Comparison of ENCODE assay signal across 16 cellular contexts in genomic region chr9:122001491-122002201, GRCh38.
DNase-seq lines count a peak whose midpoint lies in the region; ATAC-seq, FAIRE-seq and TF ChIP-seq lines count a peak whose summit lies in the region.
"Had no signal": no experiment of that assay in that cellular context is flagged by ENCODE, and none has a peak within 500 bp of the region (broad histone marks: within the 10 kb centered on the region; RNA-seq: fewer than 3 reads in every experiment).

No MANE protein-coding gene starts in this region.

- FAIRE-seq in A549 (lab: Jason Lieb, UNC): no peak
- FAIRE-seq: G401.6 had no signal

- no peaks in the 10 kb centered on the region for H3K36me3 ChIP-seq in right lobe of liver

- peak overlapping the region; percentile 41; the same call in 1 of the 2 replicates for H3K4me3 Mint-ChIP-seq in HFFc6
- H3K4me3 Mint-ChIP-seq in CD4-positive, alpha-beta T cell: no peak overlapping the region
- H3K4me3 Mint-ChIP-seq in activated T-cell treated with anti-CD3 and anti-CD28 coated beads, Interleukin-2, amount 50 U/mL, for 4 hours: no peak overlapping the region
- H3K4me3 Mint-ChIP-seq: activated CD4-positive, alpha-beta memory T cell treated with anti-CD3 and anti-CD28 coated beads for 36 hours; activated naive CD4-positive, alpha-beta T cell treated with anti-CD3 and anti-CD28 coated beads for 36 hours; central memory CD8-positive, alpha-beta T cell had no signal

- TF ChIP-seq RAD21 in A549 (conservative IDR thresholded peaks at IDR 0.05 in 1 of 2, IDR thresholded peaks at IDR 0.05 in 1 of 2): no peak

- H3K9me3 ChIP-seq in A549 (no peaks in the 10 kb centered on the region), right lobe of liver (no peaks in the 10 kb centered on the region)
- no peaks in the 10 kb centered on the region for H3K9me3 ChIP-seq in CD4-positive, alpha-beta T cell (ENCODE audit: control insufficient read depth, low read length)

- TF ChIP-seq EP300 in A549 (IDR thresholded peaks at IDR 0.05): no peak

- H3K27ac Mint-ChIP-seq in HFFc6: peak overlapping the region; percentile 93
- H3K27ac Mint-ChIP-seq in CD4-positive, alpha-beta T cell: no peak overlapping the region
- H3K27ac Mint-ChIP-seq: activated CD4-positive, alpha-beta memory T cell treated with anti-CD3 and anti-CD28 coated beads for 36 hours; activated naive CD4-positive, alpha-beta T cell treated with anti-CD3 and anti-CD28 coated beads for 36 hours had no signal

- no peaks in the 10 kb centered on the region for H3K27me3 ChIP-seq in right lobe of liver
- H3K27me3 ChIP-seq in CD4-positive, alpha-beta T cell (ENCODE audit: control insufficient read depth, insufficient read depth, low read length): no peaks in the 10 kb centered on the region

- H3K4me3 ChIP-seq in A549 (no peak overlapping the region), right lobe of liver (no peak overlapping the region)

- no peaks in the 10 kb centered on the region for H3K36me3 Mint-ChIP-seq in HFFc6 (ENCODE audit: low read depth)
- H3K36me3 Mint-ChIP-seq in CD4-positive, alpha-beta T cell (ENCODE audit: low read depth): no peaks in the 10 kb centered on the region
- no peaks in the 10 kb centered on the region for H3K36me3 Mint-ChIP-seq in activated T-cell treated with anti-CD3 and anti-CD28 coated beads, Interleukin-2, amount 50 U/mL, for 4 hours (ENCODE audit: insufficient read depth)
- H3K36me3 Mint-ChIP-seq: activated CD4-positive, alpha-beta memory T cell treated with anti-CD3 and anti-CD28 coated beads for 36 hours had no signal

- intact Hi-C loops in right lobe of liver (cut with DNase I): no loop called here
- intact Hi-C loops in CD4-positive, alpha-beta T cell (cut with DNase I, micrococcal nuclease): no loop called here

- CTCF ChIA-PET in A549 (lab: Yijun Ruan, JAX): interaction anchor here (0.9 to 2.4 kb wide), 8 partner anchors 8 to 456 kb away, joined by 3 to 7 read pairs (median 3); no protein-coding TSS in a partner anchor
- CTCF ChIA-PET in CD4-positive, alpha-beta T cell (lab: Charles Lee): no interaction called here

- peaks cover 2% of the 10 kb centered on the region for H3K27me3 Mint-ChIP-seq in HFFc6 (ENCODE audit: insufficient read depth)
- no peaks in the 10 kb centered on the region for H3K27me3 Mint-ChIP-seq in CD4-positive, alpha-beta T cell
- no peaks in the 10 kb centered on the region for H3K27me3 Mint-ChIP-seq in activated T-cell treated with anti-CD3 and anti-CD28 coated beads, Interleukin-2, amount 50 U/mL, for 4 hours (ENCODE audit: low read depth)
- H3K27me3 Mint-ChIP-seq: activated CD4-positive, alpha-beta memory T cell treated with anti-CD3 and anti-CD28 coated beads for 36 hours; central memory CD8-positive, alpha-beta T cell had no signal

- H3K27ac ChIP-seq in A549: peak overlapping the region; percentile 21 to 65; a peak in 4 of 6 replicates
- H3K27ac ChIP-seq in right lobe of liver: peak overlapping the region; percentile 15 to 79 (median 42)
- H3K27ac ChIP-seq in CD4-positive, alpha-beta T cell (ENCODE audit: low read depth, low read length): no peak overlapping the region

- peak in 1 of 2 experiments; percentile 31; a peak in 2 of 6 replicates for ATAC-seq in A549
- ATAC-seq in esophagus mucosa: peak; percentile 53
- ATAC-seq in right lobe of liver: peak; percentile 54 to 86 (median 80)
- no peak for ATAC-seq in CD4-positive, alpha-beta T cell (ENCODE audit: poor library complexity)
- no peak for ATAC-seq in activated T-cell treated with anti-CD3 and anti-CD28 coated beads, Interleukin-2, amount 50 U/mL, for 4 hours
- ATAC-seq: stimulated activated naive CD8-positive, alpha-beta T cell treated with anti-CD3 and anti-CD28 coated beads, Interleukin-15, Interleukin-2, amounts not matched to agents 100 U/mL and 50 U/mL, for 24 hours had no signal

- H3K4me1 ChIP-seq in A549 (peaks cover 19% of the 10 kb centered on the region), right lobe of liver (peaks cover 0 to 64% (median 28%) of the 10 kb centered on the region in 4 donors)

- H3K4me2 ChIP-seq in A549: peak overlapping the region; percentile 56

- TF ChIP-seq CTCF in A549 (IDR thresholded peaks at IDR 0.05) (no peak), HFFc6 (IDR thresholded peaks at IDR 0.05) (no peak), right lobe of liver (IDR thresholded peaks at IDR 0.05) (no peak)
- TF ChIP-seq CTCF in CD4-positive, alpha-beta T cell (IDR thresholded peaks at IDR 0.05): no peak

- H3K9me3 Mint-ChIP-seq in HFFc6: no peaks in the 10 kb centered on the region
- H3K9me3 Mint-ChIP-seq in CD4-positive, alpha-beta T cell: no peaks in the 10 kb centered on the region
- no peaks in the 10 kb centered on the region for H3K9me3 Mint-ChIP-seq in activated T-cell treated with anti-CD3 and anti-CD28 coated beads, Interleukin-2, amount 50 U/mL, for 4 hours
- H3K9me3 Mint-ChIP-seq: activated CD4-positive, alpha-beta memory T cell treated with anti-CD3 and anti-CD28 coated beads for 36 hours; activated naive CD4-positive, alpha-beta T cell treated with anti-CD3 and anti-CD28 coated beads for 36 hours; central memory CD8-positive, alpha-beta T cell had no signal

- WGBS in A549 (ENCODE audit: missing lambda C conversion rate): 47% methylated on average over 8 of the region's 9 CpGs
- WGBS in right lobe of liver (ENCODE audit: insufficient coverage, low coverage, low lambda C conversion rate, missing lambda C conversion rate): 39% methylated on average over 6 of the region's 9 CpGs

- peaks cover 18% of the 10 kb centered on the region for H3K4me1 Mint-ChIP-seq in HFFc6 (ENCODE audit: low read depth)
- no peaks in the 10 kb centered on the region for H3K4me1 Mint-ChIP-seq in CD4-positive, alpha-beta T cell (ENCODE audit: low read depth)
- H3K4me1 Mint-ChIP-seq in activated T-cell treated with anti-CD3 and anti-CD28 coated beads, Interleukin-2, amount 50 U/mL, for 4 hours (ENCODE audit: low read depth): no peaks in the 10 kb centered on the region
- H3K4me1 Mint-ChIP-seq: central memory CD8-positive, alpha-beta T cell had no signal

- TF ChIP-seq POLR2A in A549 (IDR thresholded peaks at IDR 0.05; ENCODE audit: low read length): no peak
- TF ChIP-seq POLR2A in right lobe of liver (IDR thresholded peaks at IDR 0.05): no peak

- DNase-seq in A549 (ENCODE audit: low read depth in 1 of 2, low spot score in 1 of 2): peak in 1 of 2 experiments; percentile 30
- DNase-seq in HFFc6: peak; percentile 32
- DNase-seq in right lobe of liver: peak; percentile 29 to 94 (median 83)
- no peak for DNase-seq in CD4-positive, alpha-beta T cell
- no peak for DNase-seq in activated T-cell treated with anti-CD3 and anti-CD28 coated beads, Interleukin-2, amount 50 U/mL, for 4 hours
- no peak for DNase-seq in NCI-H748 (lab: John Stamatoyannopoulos, UW; ENCODE audit: unreplicated experiment)
- no peak for DNase-seq in D341Med (ENCODE audit: low spot score)
- DNase-seq: activated CD4-positive, alpha-beta memory T cell treated with anti-CD3 and anti-CD28 coated beads for 36 hours; activated naive CD4-positive, alpha-beta T cell treated with anti-CD3 and anti-CD28 coated beads for 36 hours; NCI-H748 treated with DMSO at 0.1 percent for 48 hours; SHP77; stimulated activated naive CD8-positive, alpha-beta T cell treated with anti-CD3 and anti-CD28 coated beads, Interleukin-15, Interleukin-2, amounts not matched to agents 100 U/mL and 50 U/mL, for 24 hours; T-helper 9 cell had no signal

- POLR2A ChIA-PET in A549 (lab: Yijun Ruan, JAX): no interaction called here
- POLR2A ChIA-PET in CD4-positive, alpha-beta T cell (lab: Charles Lee): no interaction called here

TF ChIP-seq in A549, 52 proteins besides CTCF, POLR2A, EP300 and RAD21 (continues in another document):
- TF ChIP-seq CEBPB (IDR thresholded peaks at IDR 0.05): no peak
- TF ChIP-seq CBX8 (IDR thresholded peaks at IDR 0.05): no peak
- TF ChIP-seq PBX3 (IDR thresholded peaks at IDR 0.05): no peak
- no peak for TF ChIP-seq PHF8 (IDR thresholded peaks at IDR 0.05; ENCODE audit: borderline replicate concordance, low read depth)
- TF ChIP-seq REST (IDR thresholded peaks at IDR 0.05): no peak
- no peak for TF ChIP-seq RCOR1 (IDR thresholded peaks at IDR 0.05; ENCODE audit: low read depth, low read length)
- no peak for TF ChIP-seq ZC3H11A (IDR thresholded peaks at IDR 0.05)
- TF ChIP-seq ZNF302 (CRISPR knock-in tag; IDR thresholded peaks at IDR 0.05): no peak
- TF ChIP-seq ZFP36 (IDR thresholded peaks at IDR 0.05; ENCODE audit: borderline replicate concordance, partially characterized antibody): no peak
- no peak for TF ChIP-seq JUNB (IDR thresholded peaks at IDR 0.05)

Comparison
In these comparisons a context has a peak if more than half of its experiments do, and no peak if none do; other contexts are left out.
1. ATAC-seq: peak in esophagus mucosa (single experiment) and right lobe of liver (4 of 4); none in CD4-positive, alpha-beta T cell (single experiment) and activated T-cell treated with anti-CD3 and anti-CD28 coated beads, Interleukin-2, amount 50 U/mL, for 4 hours (0 of 2).
2. DNase-seq: peak in HFFc6 (single experiment) and right lobe of liver (3 of 3); none in CD4-positive, alpha-beta T cell (0 of 10), activated T-cell treated with anti-CD3 and anti-CD28 coated beads, Interleukin-2, amount 50 U/mL, for 4 hours (single experiment), NCI-H748 (single experiment) and D341Med (single experiment).